ENCODE assay signal across 17 cellular contexts in the genomic region with DNA sequence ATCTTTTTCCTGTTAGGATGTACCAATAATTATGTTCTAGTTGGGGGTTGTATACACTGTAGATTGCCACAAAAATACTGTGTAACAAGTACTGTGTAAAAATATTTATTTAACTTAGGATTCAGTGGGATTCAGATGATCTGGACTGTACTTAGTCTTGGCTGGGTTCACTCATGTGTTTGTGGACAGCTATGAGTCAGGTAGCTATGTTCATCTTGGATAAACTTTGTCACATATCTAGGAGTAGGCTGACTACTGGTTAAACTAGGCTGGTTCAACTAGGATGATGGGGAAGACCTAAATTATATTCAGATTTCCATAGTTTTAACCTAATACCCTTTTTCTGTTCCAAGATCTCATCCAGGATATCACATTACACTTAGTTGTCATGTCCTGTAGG. TPM values are rescaled to one million over a fixed set of nuclear protein-coding genes. Genes with fewer than 3 reads are reported as not detected.
"Had no signal": no experiment of that assay in that cellular context is flagged by ENCODE, and none has a peak within 500 bp of the region (broad histone marks: within the 10 kb centered on the region; RNA-seq: fewer than 3 reads in every experiment).

No MANE protein-coding gene starts in this region.

- H3K27me3 ChIP-seq: colonic mucosa, gastrocnemius medialis, left lung, transverse colon had no signal

- DNase-seq: activated CD4-positive, alpha-beta memory T cell treated with anti-CD3 and anti-CD28 coated beads for 36 hours; activated CD4-positive, alpha-beta T cell treated with anti-CD3 and anti-CD28 coated beads for 1 hour; activated CD8-positive, alpha-beta memory T cell treated with anti-CD3 and anti-CD28 coated beads, Interleukin-2, amount 10 ng/mL, durations not matched to agents 7 days and 5 days; activated naive CD4-positive, alpha-beta T cell treated with anti-CD3 and anti-CD28 coated beads, Interleukin-2, amount 50 U/mL, for 16 hours; activated T-cell treated with anti-CD3 and anti-CD28 coated beads, Interleukin-2, amount 50 U/mL, for 1 hour; central memory CD4-positive, alpha-beta T cell; colonic mucosa; gastrocnemius medialis; left lung; naive thymus-derived CD8-positive, alpha-beta T cell; T-cell; T1000; transverse colon had no signal

- H3K9me3 ChIP-seq: colonic mucosa, gastrocnemius medialis, left lung, transverse colon had no signal

- H3K4me3 ChIP-seq: colonic mucosa, gastrocnemius medialis, left lung, transverse colon had no signal

- FAIRE-seq: keratinocyte had no signal

- H3K36me3 Mint-ChIP-seq: activated CD4-positive, alpha-beta memory T cell treated with anti-CD3 and anti-CD28 coated beads for 36 hours; memory B cell; stimulated activated memory B cell treated with anti-CD40 and anti-IgM and Interleukin-4, amounts not matched to agents 10 μg/mL and 1 μg/mL and 100 μg/mL, for 72 hours had no signal

- H3K36me3 ChIP-seq: colonic mucosa, gastrocnemius medialis, left lung, transverse colon had no signal

- H3K4me3 Mint-ChIP-seq: activated CD4-positive, alpha-beta memory T cell treated with anti-CD3 and anti-CD28 coated beads for 36 hours; activated CD8-positive, alpha-beta memory T cell treated with anti-CD3 and anti-CD28 coated beads, Interleukin-2, amount 10 ng/mL, durations not matched to agents 7 days and 5 days; memory B cell; naive thymus-derived CD8-positive, alpha-beta T cell; stimulated activated memory B cell treated with anti-CD40 and anti-IgM and Interleukin-4, amounts not matched to agents 10 μg/mL and 1 μg/mL and 100 μg/mL, for 72 hours; T-cell had no signal

- H3K27ac ChIP-seq: colonic mucosa, gastrocnemius medialis, left lung, parathyroid adenoma, transverse colon had no signal

- H3K27ac Mint-ChIP-seq: activated CD4-positive, alpha-beta memory T cell treated with anti-CD3 and anti-CD28 coated beads for 36 hours; activated CD8-positive, alpha-beta memory T cell treated with anti-CD3 and anti-CD28 coated beads, Interleukin-2, amount 10 ng/mL, durations not matched to agents 7 days and 5 days; memory B cell; stimulated activated memory B cell treated with anti-CD40 and anti-IgM and Interleukin-4, amounts not matched to agents 10 μg/mL and 1 μg/mL and 100 μg/mL, for 72 hours; T-cell had no signal

- H3K9me3 Mint-ChIP-seq: activated CD4-positive, alpha-beta memory T cell treated with anti-CD3 and anti-CD28 coated beads for 36 hours; memory B cell; stimulated activated memory B cell treated with anti-CD40 and anti-IgM and Interleukin-4, amounts not matched to agents 10 μg/mL and 1 μg/mL and 100 μg/mL, for 72 hours; T-cell had no signal

- H3K4me1 ChIP-seq: colonic mucosa, gastrocnemius medialis, left lung, parathyroid adenoma, transverse colon had no signal

- H3K27me3 Mint-ChIP-seq: activated CD4-positive, alpha-beta memory T cell treated with anti-CD3 and anti-CD28 coated beads for 36 hours had no signal

- H2AFZ ChIP-seq: parathyroid adenoma had no signal

- H3K9ac ChIP-seq: parathyroid adenoma had no signal

- H3K79me2 ChIP-seq: parathyroid adenoma had no signal

- ATAC-seq: activated CD8-positive, alpha-beta memory T cell treated with anti-CD3 and anti-CD28 coated beads, Interleukin-2, amount 10 ng/mL, durations not matched to agents 7 days and 5 days; gastrocnemius medialis; left lung; naive thymus-derived CD8-positive, alpha-beta T cell; stimulated activated memory B cell treated with anti-CD40 and anti-IgM and Interleukin-4, amounts not matched to agents 10 μg/mL and 1 μg/mL and 100 μg/mL, for 72 hours; T-cell had no signal

RNA-seq across cellular contexts. Expression of a gene that starts 32.1 kb away (rescaled TPM):
- total RNA-seq: gastrocnemius medialis; naive thymus-derived CD8-positive, alpha-beta T cell had no signal
- polyA plus RNA-seq: naive thymus-derived CD8-positive, alpha-beta T cell had no signal
